8 cellular contexts compared by ENCODE assay signal in genomic region chr17:19648475-19649406, GRCh38. TPM values are rescaled to one million over a fixed set of nuclear protein-coding genes. Genes with fewer than 3 reads are reported as not detected.
DNase-seq lines count a peak whose midpoint lies in the region; TF ChIP-seq lines count a peak whose summit lies in the region.

ALDH3A2 (plus strand) TSS chr17:19648751; CDS start chr17:19648972, 221 bp downstream.

- no peak within 1 kb of the TSS for H2BK20ac ChIP-seq in H9 (ENCODE audit: low read depth, low read length, poor library complexity, severe bottlenecking)

- H3K9ac ChIP-seq in H9 (ENCODE audit: extremely low read depth, insufficient read length, low read length), result peak within 1 kb of the TSS; percentile 39

- H3K27ac ChIP-seq in H9 (ENCODE audit: insufficient read length, low read depth, low read length), result no peak within 1 kb of the TSS

- H3K79me1 ChIP-seq in H9 (ENCODE audit: insufficient read depth, low read depth, low read length, poor library complexity, severe bottlenecking), result peaks cover 3% of the 10 kb centered on the region

- H2AK5ac ChIP-seq in H9 (ENCODE audit: insufficient read length, low read length), result no peak within 1 kb of the TSS

- 0 out of 2 replicates have a peak, but pooled peaks cover 3% of the 10 kb centered on the region for H3K4me1 ChIP-seq in H9 (ENCODE audit: insufficient read depth, low read length)

- no peak within 1 kb of the TSS for H4K8ac ChIP-seq in H9 (replicated peaks; ENCODE audit: insufficient read length, low read depth, low read length)

- H3K23me2 ChIP-seq in H9 (ENCODE audit: insufficient read length, low read depth, low read length, poor library complexity, severe bottlenecking), result peaks cover 10% of the 10 kb centered on the region

- H3K4me1 Mint-ChIP-seq in H9, result peaks cover 39 to 46% of the 10 kb centered on the region in 2 experiments
- peaks cover 46% of the 10 kb centered on the region for H3K4me1 Mint-ChIP-seq in nephron
- H3K4me1 Mint-ChIP-seq in stimulated activated naive CD8-positive, alpha-beta T cell treated with anti-CD3 and anti-CD28 coated beads, Interleukin-15, Interleukin-2, amounts not matched to agents 100 ng/mL and 50 ng/mL, for 24 hours (ENCODE audit: low read depth), result peaks cover 38% of the 10 kb centered on the region

- H3K27ac Mint-ChIP-seq in H9 (peak within 1 kb of the TSS; percentile 87 to 95 (median 87); a peak in 6 of 7 replicates), nephron (peak within 1 kb of the TSS; percentile 97 to 98 (median 97))
- H3K27ac Mint-ChIP-seq in stimulated activated naive CD8-positive, alpha-beta T cell treated with anti-CD3 and anti-CD28 coated beads, Interleukin-15, Interleukin-2, amounts not matched to agents 100 ng/mL and 50 ng/mL, for 24 hours, result peak within 1 kb of the TSS; percentile 93

- H2BK120ac ChIP-seq in H9 (ENCODE audit: low read depth, low read length, poor library complexity, severe bottlenecking), result no peak within 1 kb of the TSS

- H3K4me3 ChIP-seq in MG63 (peak within 1 kb of the TSS; percentile 60), fibroblast of pulmonary artery (replicated peaks; ENCODE audit: low read depth, low read length) (peak within 1 kb of the TSS; percentile 85)

- no peak within 1 kb of the TSS for H2BK5ac ChIP-seq in H9 (ENCODE audit: insufficient read length, low read length)

- H2BK12ac ChIP-seq in H9 (ENCODE audit: insufficient read length, low read depth, low read length), result no peak within 1 kb of the TSS

- peaks cover 2% of the 10 kb centered on the region for H4K20me1 ChIP-seq in H9 (ENCODE audit: control insufficient read depth, insufficient read depth, insufficient read length)

- no peak within 1 kb of the TSS for H3K4ac ChIP-seq in H9 (ENCODE audit: low read depth, low read length)

- H4K91ac ChIP-seq in H9 (ENCODE audit: insufficient read length, low read depth, low read length), result no peak within 1 kb of the TSS

- H3K4me3 Mint-ChIP-seq in H9 (peak within 1 kb of the TSS; percentile 82 to 85), nephron (peak within 1 kb of the TSS; percentile 93 to 99 (median 98))
- peak within 1 kb of the TSS; percentile 91 for H3K4me3 Mint-ChIP-seq in stimulated activated naive CD8-positive, alpha-beta T cell treated with anti-CD3 and anti-CD28 coated beads, Interleukin-15, Interleukin-2, amounts not matched to agents 100 ng/mL and 50 ng/mL, for 24 hours

- H3K9me3 ChIP-seq in H9 (ENCODE audit: control insufficient read depth, low read depth, low read length), result no peaks in the 10 kb centered on the region
- no peaks in the 10 kb centered on the region for H3K9me3 ChIP-seq in MG63

- peaks cover 12% of the 10 kb centered on the region; the same call in 1 of the 2 replicates for H3K79me2 ChIP-seq in H9 (ENCODE audit: insufficient read depth, low read length)

- no peak within 1 kb of the TSS for H3T11ph ChIP-seq in H9 (ENCODE audit: low read length)

- H3K9me3 Mint-ChIP-seq in H9, result peaks cover 6 to 9% of the 10 kb centered on the region in 2 experiments
- no peaks in the 10 kb centered on the region for H3K9me3 Mint-ChIP-seq in nephron
- no peaks in the 10 kb centered on the region for H3K9me3 Mint-ChIP-seq in stimulated activated naive CD8-positive, alpha-beta T cell treated with anti-CD3 and anti-CD28 coated beads, Interleukin-15, Interleukin-2, amounts not matched to agents 100 ng/mL and 50 ng/mL, for 24 hours

- peak within 1 kb of the TSS; percentile 39 for H3K18ac ChIP-seq in H9 (ENCODE audit: insufficient read length, low read depth, low read length)

- H3K36me3 Mint-ChIP-seq in H9 (ENCODE audit: insufficient read depth in 1 of 3, low read depth in 3 of 3) (peaks cover 20 to 23% (median 22%) of the 10 kb centered on the region in 3 experiments), nephron (ENCODE audit: low read depth) (peaks cover 24% of the 10 kb centered on the region)
- H3K36me3 Mint-ChIP-seq in stimulated activated naive CD8-positive, alpha-beta T cell treated with anti-CD3 and anti-CD28 coated beads, Interleukin-15, Interleukin-2, amounts not matched to agents 100 ng/mL and 50 ng/mL, for 24 hours (ENCODE audit: low read depth), result peaks cover 7% of the 10 kb centered on the region

- H2AFZ ChIP-seq in H9 (ENCODE audit: low read length), result no peak within 1 kb of the TSS

- H4K5ac ChIP-seq in H9 (ENCODE audit: insufficient read length, low read depth, low read length), result no peak within 1 kb of the TSS

- H3K27me3 Mint-ChIP-seq in H9 (ENCODE audit: low read depth) (peaks cover 9% of the 10 kb centered on the region), nephron (ENCODE audit: low read depth) (no peaks in the 10 kb centered on the region)
- no peaks in the 10 kb centered on the region for H3K27me3 Mint-ChIP-seq in stimulated activated naive CD8-positive, alpha-beta T cell treated with anti-CD3 and anti-CD28 coated beads, Interleukin-15, Interleukin-2, amounts not matched to agents 100 ng/mL and 50 ng/mL, for 24 hours

- DNase-seq in GDM1 (lab: John Stamatoyannopoulos, UW) (peak; percentile 89), H9 (peak; percentile 98), MG63 (peak; percentile 97), SIG-M5 (lab: John Stamatoyannopoulos, UW) (peak; percentile 58), fibroblast of pulmonary artery (ENCODE audit: low read depth) (peak; percentile 95)
- peak; percentile 98 for DNase-seq in activated effector memory CD4-positive, alpha-beta T cell treated with anti-CD3 and anti-CD28 coated beads, Interleukin-2, amount 50 U/mL, for 16 hours

- no peak within 1 kb of the TSS for H3K56ac ChIP-seq in H9 (ENCODE audit: insufficient read length, low read depth, low read length)

- no peak within 1 kb of the TSS for H3K23ac ChIP-seq in H9 (ENCODE audit: insufficient read length, low read depth, low read length)

- peak within 1 kb of the TSS; percentile 79 for H3K4me2 ChIP-seq in H9 (ENCODE audit: insufficient read depth, insufficient read length, low read length)

- peak within 1 kb of the TSS; percentile 66 for H3K14ac ChIP-seq in H9 (ENCODE audit: insufficient read depth, low read length)

- WGBS in H9 (ENCODE audit: extremely low coverage, insufficient read length, low lambda C conversion rate), result no CpG with 5 or more reads among the region's 73 CpGs

- TF ChIP-seq CTCF in H9 (conservative IDR thresholded peaks at IDR 0.05), result peak; percentile 36; the same call in 1 of the 3 replicates
- peak; percentile 6 for TF ChIP-seq CTCF in fibroblast of pulmonary artery (IDR thresholded peaks at IDR 0.05; ENCODE audit: low read length, missing control alignments)
- TF ChIP-seq CTCF in nephron (IDR thresholded peaks at IDR 0.05; ENCODE audit: unreplicated experiment in 3 of 3), result peak in 2 of 3 experiments; percentile 14 to 17

- peaks cover 24% of the 10 kb centered on the region for H3K36me3 ChIP-seq in MG63

- H3K27me3 ChIP-seq in H9 (ENCODE audit: insufficient read depth, low read length) (no peaks in the 10 kb centered on the region; the same call in 1 of the 2 replicates), MG63 (no peaks in the 10 kb centered on the region)

- no peak within 1 kb of the TSS for H2BK15ac ChIP-seq in H9 (ENCODE audit: low read depth, low read length)

RNA-seq across cellular contexts. Expression of gene ALDH3A2, which starts in this region (rescaled TPM):
- total RNA-seq in H9 (2021), result 94.2 and 100 TPM in 2 replicates
- total RNA-seq in MG63 (2014; rRNA removed; shearing (Covaris generic); ENCODE audit: low replicate concordance), result 115 and 126 TPM in 2 replicates
